ENCODE assay signal across 24 cellular contexts in the genomic region with DNA sequence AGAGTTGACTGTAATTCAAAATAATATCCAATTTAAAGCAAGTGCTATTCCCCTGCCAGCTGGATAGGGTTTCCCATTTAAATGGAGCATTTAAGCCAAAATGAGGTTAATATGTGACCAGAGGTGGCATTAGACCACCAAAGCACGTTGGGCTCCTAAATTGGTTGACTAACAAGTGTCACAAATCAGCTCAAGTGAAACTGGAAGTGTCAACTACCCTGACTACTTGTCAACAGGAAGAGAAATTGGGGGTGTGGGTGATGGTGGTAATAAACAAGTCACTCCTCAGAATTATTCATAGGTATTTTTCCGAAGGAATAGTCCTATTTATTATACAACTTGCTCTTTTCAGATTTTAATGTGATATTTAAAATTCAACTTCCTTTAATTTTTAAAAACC.
"Had no signal": no experiment of that assay in that cellular context is flagged by ENCODE, and none has a peak within 500 bp of the region (broad histone marks: within the 10 kb centered on the region; RNA-seq: fewer than 3 reads in every experiment).

No MANE protein-coding gene starts in this region.

- H3K27me3 ChIP-seq: neural progenitor cell, ovary, right lobe of liver, sigmoid colon, stomach, thyroid gland, tibial nerve, upper lobe of left lung, vagina had no signal

- H3K27ac ChIP-seq: neural progenitor cell, ovary, parathyroid adenoma, psoas muscle, right lobe of liver, sigmoid colon, stomach, thoracic aorta, thyroid gland, tibial nerve, upper lobe of left lung, vagina had no signal

- H3K4me1 ChIP-seq: neural progenitor cell, parathyroid adenoma, psoas muscle, right lobe of liver, sigmoid colon, stomach, thyroid gland, tibial nerve, upper lobe of left lung, vagina had no signal

- H3K9ac ChIP-seq: neural progenitor cell, parathyroid adenoma had no signal

- ATAC-seq: psoas muscle; right cardiac atrium; right lobe of liver; stimulated activated effector memory CD8-positive, alpha-beta T cell treated with anti-CD3 and anti-CD28 coated beads, Interleukin-12 subunit alpha, Interleukin-12 subunit beta, amount 100 ng/mL, for 72 hours; stimulated activated naive B cell treated with anti-CD40 and anti-IgM and Interleukin-4, amounts not matched to agents 10 μg/mL and 1 μg/mL and 100 μg/mL, for 72 hours had no signal

- H3K9me3 ChIP-seq: ovary, right lobe of liver, thoracic aorta, thyroid gland, vagina had no signal

- H3K4me3 ChIP-seq: neural progenitor cell, ovary, psoas muscle, right lobe of liver, sigmoid colon, stomach, thoracic aorta, thyroid gland, tibial nerve, upper lobe of left lung, vagina had no signal

- DNase-seq: occipital lobe; ovary; posterior cingulate gyrus; psoas muscle; right cardiac atrium; right lobe of liver; sigmoid colon; small intestine; stimulated activated CD4-positive, alpha-beta T cell treated with anti-CD3 and anti-CD28 coated beads, Interleukin-15, amount 100 ng/mL, for 24 hours; stimulated activated CD4-positive, alpha-beta T cell treated with anti-CD3 and anti-CD28 coated beads, Interleukin-2, amount 100 ng/mL, for 24 hours; stimulated activated CD4-positive, alpha-beta T cell treated with anti-CD3 and anti-CD28 coated beads, Interleukin-2, amount 100 ng/mL, for 48 hours; stimulated activated CD4-positive, alpha-beta T cell treated with anti-CD3 and anti-CD28 coated beads, Interleukin-4, amount 100 ng/mL, for 24 hours; stimulated activated naive B cell treated with anti-CD40 and anti-IgM and Interleukin-4, amounts not matched to agents 10 μg/mL and 1 μg/mL and 100 μg/mL, for 72 hours; stimulated activated naive CD4-positive, alpha-beta T cell treated with Interleukin-2 at 50 U/mL for 16 hours; stomach; thyroid gland; trophoblast cell; upper lobe of left lung had no signal

- H3K36me3 ChIP-seq: neural progenitor cell, ovary, right lobe of liver, sigmoid colon, stomach, thoracic aorta, thyroid gland, tibial nerve, upper lobe of left lung, vagina had no signal
